In the genomic region with DNA sequence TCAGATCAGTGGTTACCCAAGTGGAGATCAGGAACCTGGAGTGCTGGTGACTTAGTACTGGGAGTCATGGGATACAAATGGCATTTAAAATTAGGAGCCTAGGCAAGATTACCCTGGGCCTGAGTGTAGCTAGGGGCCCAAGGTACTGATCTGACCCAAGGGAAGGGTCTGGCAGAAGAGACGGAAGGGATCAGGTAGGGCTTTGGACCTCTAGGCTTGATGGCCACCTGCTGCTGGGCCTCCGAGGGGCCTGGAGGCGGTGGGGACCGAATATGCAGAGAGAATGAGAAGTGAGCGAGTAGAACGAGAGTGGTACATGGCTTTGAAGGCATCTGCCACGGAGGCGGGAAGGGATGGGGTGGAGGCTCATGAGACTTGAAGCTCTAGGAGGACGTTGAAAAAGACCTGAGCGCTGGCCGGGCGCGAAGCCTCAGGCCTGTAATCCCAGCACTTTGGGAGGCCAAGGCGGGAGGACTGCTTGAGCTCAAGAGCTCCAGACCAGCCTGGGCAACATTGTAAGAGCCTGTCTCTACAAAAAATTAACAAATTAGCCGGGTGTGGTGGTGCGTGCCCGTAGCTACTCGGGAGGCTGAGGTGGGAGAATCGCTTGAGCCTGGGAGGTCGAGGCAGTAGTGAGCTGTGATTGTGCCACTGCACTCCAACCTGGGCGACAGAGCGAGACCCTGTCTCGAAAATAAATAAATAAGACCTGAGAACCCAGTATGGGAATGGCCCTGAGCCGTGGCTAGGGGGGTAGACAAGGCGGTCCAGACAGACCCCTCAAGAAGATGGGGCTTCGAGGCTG, we compare ENCODE assay signal across 1 cellular context.
TF ChIP-seq lines count a peak whose summit lies in the region.

No MANE protein-coding gene starts in this region.

TF ChIP-seq in WTC11, 78 proteins besides CTCF, POLR2A, EP300 and RAD21:
- TF ChIP-seq USF2 (CRISPR knock-in tag; IDR thresholded peaks at IDR 0.05) (no peak), JAZF1 (CRISPR knock-in tag; IDR thresholded peaks at IDR 0.05) (0 out of 2 replicates have a peak, but pooled peaks have one; percentile 37), NFYB (CRISPR knock-in tag; conservative IDR thresholded peaks at IDR 0.05; ENCODE audit: low read depth) (no peak), OVOL2 (CRISPR knock-in tag; IDR thresholded peaks at IDR 0.05; ENCODE audit: borderline replicate concordance) (no peak), ZNF532 (CRISPR knock-in tag; IDR thresholded peaks at IDR 0.05; ENCODE audit: borderline replicate concordance) (no peak), ZNF121 (CRISPR knock-in tag; IDR thresholded peaks at IDR 0.05) (peak; percentile 66; the same call in 1 of the 2 replicates), TEAD1 (CRISPR knock-in tag; IDR thresholded peaks at IDR 0.05) (no peak), SP1 (CRISPR knock-in tag; conservative IDR thresholded peaks at IDR 0.05) (no peak), IRF2 (CRISPR knock-in tag; IDR thresholded peaks at IDR 0.05; ENCODE audit: borderline replicate concordance, low read depth) (no peak)
- TF ChIP-seq, protein P1, sequence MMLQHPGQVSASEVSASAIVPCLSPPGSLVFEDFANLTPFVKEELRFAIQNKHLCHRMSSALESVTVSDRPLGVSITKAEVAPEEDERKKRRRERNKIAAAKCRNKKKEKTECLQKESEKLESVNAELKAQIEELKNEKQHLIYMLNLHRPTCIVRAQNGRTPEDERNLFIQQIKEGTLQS (CRISPR knock-in tag; conservative IDR thresholded peaks at IDR 0.05), result no peak
- TF ChIP-seq, protein P2, sequence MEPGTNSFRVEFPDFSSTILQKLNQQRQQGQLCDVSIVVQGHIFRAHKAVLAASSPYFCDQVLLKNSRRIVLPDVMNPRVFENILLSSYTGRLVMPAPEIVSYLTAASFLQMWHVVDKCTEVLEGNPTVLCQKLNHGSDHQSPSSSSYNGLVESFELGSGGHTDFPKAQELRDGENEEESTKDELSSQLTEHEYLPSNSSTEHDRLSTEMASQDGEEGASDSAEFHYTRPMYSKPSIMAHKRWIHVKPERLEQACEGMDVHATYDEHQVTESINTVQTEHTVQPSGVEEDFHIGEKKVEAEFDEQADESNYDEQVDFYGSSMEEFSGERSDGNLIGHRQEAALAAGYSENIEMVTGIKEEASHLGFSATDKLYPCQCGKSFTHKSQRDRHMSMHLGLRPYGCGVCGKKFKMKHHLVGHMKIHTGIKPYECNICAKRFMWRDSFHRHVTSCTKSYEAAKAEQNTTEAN (CRISPR knock-in tag; IDR thresholded peaks at IDR 0.05), result no peak
